In the genomic region with DNA sequence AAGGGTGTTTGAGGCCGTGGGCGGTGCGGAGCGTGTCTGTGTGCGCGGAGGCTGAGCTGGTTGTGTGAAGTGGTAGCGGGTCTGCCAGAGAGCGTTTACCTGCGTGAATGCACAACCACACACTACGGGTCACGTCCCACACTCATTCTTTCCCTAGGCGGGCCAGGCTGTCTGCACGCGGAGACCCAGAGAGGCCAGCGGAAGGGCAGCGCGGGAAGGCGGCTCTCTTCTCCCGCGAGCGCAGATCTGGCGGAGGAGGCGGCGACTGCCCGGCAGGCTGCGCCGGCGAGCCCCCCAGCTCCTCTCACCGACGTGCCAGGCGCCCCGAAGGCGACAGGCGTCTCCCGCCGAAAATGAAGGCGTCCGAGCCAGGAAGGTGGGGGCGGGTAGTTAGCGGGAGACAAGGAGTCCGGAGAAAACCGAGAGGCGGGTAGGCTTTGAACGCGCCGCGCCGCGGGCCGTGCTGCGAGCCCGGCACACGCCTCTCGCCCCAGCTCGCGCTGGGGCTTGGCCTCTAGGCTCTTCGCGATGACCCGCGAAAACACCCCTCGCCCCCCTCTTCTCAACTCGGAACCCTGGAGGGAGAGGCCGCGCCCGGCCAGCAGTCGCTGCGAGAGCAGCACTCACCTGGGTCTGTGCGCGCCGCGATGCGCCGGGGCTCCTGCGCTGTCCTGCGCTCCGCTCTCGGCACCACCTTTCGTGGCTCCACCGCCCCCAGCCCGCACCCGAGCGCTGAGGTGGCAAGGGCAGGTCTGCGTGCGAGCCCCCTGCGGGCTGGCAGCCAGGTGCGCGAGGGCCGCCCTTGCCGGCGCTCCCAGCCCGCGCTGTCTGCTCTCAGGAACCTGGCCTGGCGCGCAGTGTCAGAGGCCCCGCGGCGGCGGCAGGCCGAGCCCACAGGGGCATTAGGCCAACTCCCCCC, we compare ENCODE assay signal across 8 cellular contexts. TPM values are rescaled to one million over a fixed set of nuclear protein-coding genes. Genes with fewer than 3 reads are reported as not detected.
A peak's percentile ranks its signal among the peaks of the same experiment; 100 is the strongest.
DNase-seq lines count a peak whose midpoint lies in the region; ATAC-seq and TF ChIP-seq lines count a peak whose summit lies in the region.
"Had no signal": no experiment of that assay in that cellular context is flagged by ENCODE, and none has a peak within 500 bp of the region (broad histone marks: within the 10 kb centered on the region; RNA-seq: fewer than 3 reads in every experiment).

No MANE protein-coding gene starts in this region.

- peaks cover 94% of the 10 kb centered on the region for H3K27me3 ChIP-seq in skeletal muscle satellite cell (ENCODE audit: control insufficient read depth, insufficient read depth, low read length)

- no peak overlapping the region for H3K4me3 ChIP-seq in skeletal muscle satellite cell (ENCODE audit: low read length)

- CTCF ChIA-PET in activated B cell treated with CpG ODN at 0.5 μM for 24 hours (lab: Charles Lee), result no interaction called here

- H3K36me3 ChIP-seq in ES-I3 (ENCODE audit: insufficient read depth, low read length), result no peaks in the 10 kb centered on the region
- no peaks in the 10 kb centered on the region for H3K36me3 ChIP-seq in skeletal muscle satellite cell (ENCODE audit: insufficient read depth, low read length)

- DNase-seq in activated B cell treated with CpG ODN at 0.5 μM for 24 hours (no peak), hepatic stellate cell (ENCODE audit: low spot score) (peak; percentile 54), KG1 (lab: John Stamatoyannopoulos, UW) (no peak), NCI-H2029 (lab: John Stamatoyannopoulos, UW) (no peak)

- H3K27me3 Mint-ChIP-seq in activated B cell treated with CpG ODN at 0.5 μM for 24 hours, result peaks cover 58% of the 10 kb centered on the region

- H3K4me3 Mint-ChIP-seq in activated B cell treated with CpG ODN at 0.5 μM for 24 hours, result peak overlapping the region; percentile 82

- peak overlapping the region; percentile 5 for H3K4me2 ChIP-seq in skeletal muscle satellite cell (ENCODE audit: low read length)
- H3K4me2 ChIP-seq: KMS-11 had no signal

- H3K9me3 ChIP-seq in ES-I3 (ENCODE audit: control insufficient read depth, insufficient read depth, low read length) (no peaks in the 10 kb centered on the region), skeletal muscle satellite cell (replicated peaks; ENCODE audit: low read length) (no peaks in the 10 kb centered on the region)

- no peak for TF ChIP-seq CTCF in activated B cell treated with CpG ODN at 0.5 μM for 24 hours (IDR thresholded peaks at IDR 0.05)

- peak overlapping the region; percentile 53; the same call in 1 of the 2 replicates for H3K9ac ChIP-seq in ES-I3 (ENCODE audit: low read depth, low read length)
- no peak overlapping the region for H3K9ac ChIP-seq in skeletal muscle satellite cell (ENCODE audit: low read depth, low read length)
- H3K9ac ChIP-seq: KMS-11 had no signal

- POLR2A ChIA-PET in activated B cell treated with CpG ODN at 0.5 μM for 24 hours (lab: Charles Lee), result no interaction called here

- intact Hi-C loops in activated B cell treated with CpG ODN at 0.5 μM for 24 hours (cut with micrococcal nuclease), result loop anchor here (2.0 to 5.0 kb wide), 2 partner anchors 13 to 596 kb away; no protein-coding TSS in a partner anchor

- H3K4me1 ChIP-seq in ES-I3 (ENCODE audit: insufficient read depth, low read length), result peaks cover 15% of the 10 kb centered on the region; the same call in 1 of the 2 replicates
- peaks cover 12% of the 10 kb centered on the region for H3K4me1 ChIP-seq in skeletal muscle satellite cell (ENCODE audit: control insufficient read depth, insufficient read depth, low read length)

- no peaks in the 10 kb centered on the region for H3K36me3 Mint-ChIP-seq in activated B cell treated with CpG ODN at 0.5 μM for 24 hours (ENCODE audit: low read depth)

- H3K4me1 Mint-ChIP-seq in activated B cell treated with CpG ODN at 0.5 μM for 24 hours, result peaks cover 29% of the 10 kb centered on the region

- peak overlapping the region; percentile 5 for H3K27ac Mint-ChIP-seq in activated B cell treated with CpG ODN at 0.5 μM for 24 hours

- ATAC-seq in activated B cell treated with CpG ODN at 0.5 μM for 24 hours (ENCODE audit: low read depth) (no peak), HG03196 (IDR thresholded peaks at IDR 0.05; ENCODE audit: unreplicated experiment) (no peak)

- H3K9me3 Mint-ChIP-seq in activated B cell treated with CpG ODN at 0.5 μM for 24 hours, result no peaks in the 10 kb centered on the region

RNA-seq across cellular contexts. Expression of gene FOXF1, which starts 2.0 kb away (rescaled TPM):
- total RNA-seq in activated B cell treated with CpG ODN at 0.5 μM for 24 hours, result not detected in 2 replicates
- under 0.01 and 0.22 TPM in 2 replicates for total RNA-seq in skeletal muscle satellite cell (2012; rRNA removed)

RNA-seq across cellular contexts. Expression of gene MTHFSD, which starts 46.7 kb away (rescaled TPM):
- 27.9 and 35.0 TPM in 2 replicates for total RNA-seq in activated B cell treated with CpG ODN at 0.5 μM for 24 hours
- total RNA-seq in skeletal muscle satellite cell (2012; rRNA removed), result 11.9 and 13.3 TPM in 2 replicates

RNA-seq across cellular contexts. Expression of gene FOXC2, which starts 58.3 kb away (rescaled TPM):
- not detected in 2 replicates for total RNA-seq in activated B cell treated with CpG ODN at 0.5 μM for 24 hours
- total RNA-seq in skeletal muscle satellite cell (2012; rRNA removed), result 3.0 and 3.5 TPM in 2 replicates
